In genomic region chr3:194137314-194138097, GRCh38 we compare ENCODE assay signal across 1 cellular context.
TF ChIP-seq lines count a peak whose summit lies in the region.

No MANE protein-coding gene starts in this region.

TF ChIP-seq in HepG2, 621 proteins besides CTCF, POLR2A, EP300 and RAD21 (continued from another document and continues in another):
- TF ChIP-seq TBX2 (CRISPR knock-in tag; IDR thresholded peaks at IDR 0.05; ENCODE audit: borderline replicate concordance) (peak; percentile 79), ZZZ3 (CRISPR knock-in tag; IDR thresholded peaks at IDR 0.05; ENCODE audit: borderline replicate concordance) (no peak), ATF7-NPFF (CRISPR knock-in tag; IDR thresholded peaks at IDR 0.05; ENCODE audit: low read depth) (0 out of 2 replicates have a peak, but pooled peaks have one; percentile 22), FOXO4 (CRISPR knock-in tag; conservative IDR thresholded peaks at IDR 0.05) (0 out of 2 replicates have a peak, but pooled peaks have one; percentile 55), MAX (IDR thresholded peaks at IDR 0.05) (peak; percentile 85), ZNF34 (CRISPR knock-in tag; IDR thresholded peaks at IDR 0.05; ENCODE audit: borderline replicate concordance) (no peak), ZNF737 (CRISPR knock-in tag; IDR thresholded peaks at IDR 0.05; ENCODE audit: borderline replicate concordance) (no peak; the same call in 1 of the 2 replicates), SNAPC2 (CRISPR knock-in tag; IDR thresholded peaks at IDR 0.05) (no peak), SNAI1 (CRISPR knock-in tag; IDR thresholded peaks at IDR 0.05; ENCODE audit: borderline replicate concordance) (no peak), XBP1 (CRISPR knock-in tag; IDR thresholded peaks at IDR 0.05) (no peak), ETV5 (CRISPR knock-in tag; IDR thresholded peaks at IDR 0.05; ENCODE audit: borderline replicate concordance) (peak; percentile 60), BRF2 (CRISPR knock-in tag; IDR thresholded peaks at IDR 0.05) (0 out of 2 replicates have a peak, but pooled peaks have one; percentile 24), ZNF253 (CRISPR knock-in tag; IDR thresholded peaks at IDR 0.05; ENCODE audit: borderline replicate concordance) (no peak), SKIL (CRISPR knock-in tag; IDR thresholded peaks at IDR 0.05; ENCODE audit: borderline replicate concordance) (no peak), ARNT (IDR thresholded peaks at IDR 0.05) (no peak), KLF9 (CRISPR knock-in tag; IDR thresholded peaks at IDR 0.05; ENCODE audit: low read depth) (no peak), ZNF484 (CRISPR knock-in tag; IDR thresholded peaks at IDR 0.05; ENCODE audit: borderline replicate concordance, low read depth) (no peak), ZMAT5 (CRISPR knock-in tag; IDR thresholded peaks at IDR 0.05; ENCODE audit: borderline replicate concordance, low read depth) (no peak), CSRNP1 (CRISPR knock-in tag; IDR thresholded peaks at IDR 0.05) (no peak; the same call in 1 of the 2 replicates), RXRA (CRISPR knock-in tag; IDR thresholded peaks at IDR 0.05) (0 out of 2 replicates have a peak, but pooled peaks have one; percentile 29), HMGXB4 (CRISPR knock-in tag; IDR thresholded peaks at IDR 0.05; ENCODE audit: borderline replicate concordance in 1 of 2, low read depth in 1 of 2) (peak; percentile 49 to 60; a peak in 2 of 4 replicates), CHCHD3 (CRISPR knock-in tag; IDR thresholded peaks at IDR 0.05) (no peak), ZNF790 (CRISPR knock-in tag; IDR thresholded peaks at IDR 0.05; ENCODE audit: borderline replicate concordance) (0 out of 2 replicates have a peak, but pooled peaks have one; percentile 38), THAP11 (CRISPR knock-in tag; IDR thresholded peaks at IDR 0.05) (no peak), NFE2 (CRISPR knock-in tag; IDR thresholded peaks at IDR 0.05) (no peak), MTA1 (CRISPR knock-in tag; IDR thresholded peaks at IDR 0.05; ENCODE audit: borderline replicate concordance) (peak; percentile 50; the same call in 1 of the 2 replicates), HBP1 (CRISPR knock-in tag; IDR thresholded peaks at IDR 0.05; ENCODE audit: low read depth) (0 out of 2 replicates have a peak, but pooled peaks have one; percentile 43), JUND (CRISPR knock-in tag; IDR thresholded peaks at IDR 0.05) (no peak), MATR3 (CRISPR knock-in tag; IDR thresholded peaks at IDR 0.05) (no peak), ZNF180 (CRISPR knock-in tag; IDR thresholded peaks at IDR 0.05; ENCODE audit: borderline replicate concordance, low read depth) (no peak), ZNF414 (CRISPR knock-in tag; IDR thresholded peaks at IDR 0.05) (0 out of 2 replicates have a peak, but pooled peaks have one; percentile 8), TAF1 (CRISPR knock-in tag; IDR thresholded peaks at IDR 0.05) (peak; percentile 48; the same call in 1 of the 2 replicates), DPF2 (CRISPR knock-in tag; IDR thresholded peaks at IDR 0.05; ENCODE audit: borderline replicate concordance, low read depth) (no peak), ZNF784 (CRISPR knock-in tag; IDR thresholded peaks at IDR 0.05; ENCODE audit: borderline replicate concordance) (no peak), ZNF724P (CRISPR knock-in tag; IDR thresholded peaks at IDR 0.05; ENCODE audit: borderline replicate concordance) (peak; percentile 2; the same call in 1 of the 2 replicates), IKZF1 (IDR thresholded peaks at IDR 0.05) (no peak), ZBTB40 (IDR thresholded peaks at IDR 0.05) (no peak), ZBTB40 (CRISPR knock-in tag; IDR thresholded peaks at IDR 0.05) (peak; percentile 48), SIX4 (CRISPR knock-in tag; IDR thresholded peaks at IDR 0.05) (no peak)
